In genomic region chr4:337932-338758, GRCh38 we compare ENCODE assay signal across 8 cellular contexts. TPM values are rescaled to one million over a fixed set of nuclear protein-coding genes. Genes with fewer than 3 reads are reported as not detected.
DNase-seq lines count a peak whose midpoint lies in the region; ATAC-seq and TF ChIP-seq lines count a peak whose summit lies in the region.

No MANE protein-coding gene starts in this region.

- H3K4me3 Mint-ChIP-seq in activated CD4-positive, alpha-beta T cell treated with anti-CD3 and anti-CD28 coated beads, Interleukin-2, amount 10 ng/mL, durations not matched to agents 24 days and 14 days: peak overlapping the region; percentile 99

- peak overlapping the region; percentile 76 for H3K9ac ChIP-seq in endocrine pancreas (ENCODE audit: control insufficient read depth, insufficient read depth, low read length)

- H3K27ac Mint-ChIP-seq in activated CD4-positive, alpha-beta T cell treated with anti-CD3 and anti-CD28 coated beads, Interleukin-2, amount 10 ng/mL, durations not matched to agents 24 days and 14 days: peak overlapping the region; percentile 100

- peaks cover 27% of the 10 kb centered on the region for H3K9me3 Mint-ChIP-seq in activated CD4-positive, alpha-beta T cell treated with anti-CD3 and anti-CD28 coated beads, Interleukin-2, amount 10 ng/mL, durations not matched to agents 24 days and 14 days

- TF ChIP-seq CTCF in AG04449 (IDR thresholded peaks at IDR 0.05; ENCODE audit: insufficient read depth, low read length, missing control alignments): no peak

- H3K36me3 Mint-ChIP-seq in activated CD4-positive, alpha-beta T cell treated with anti-CD3 and anti-CD28 coated beads, Interleukin-2, amount 10 ng/mL, durations not matched to agents 24 days and 14 days (ENCODE audit: low read depth): peaks cover 61% of the 10 kb centered on the region

- peaks cover 2% of the 10 kb centered on the region for H3K27me3 Mint-ChIP-seq in activated CD4-positive, alpha-beta T cell treated with anti-CD3 and anti-CD28 coated beads, Interleukin-2, amount 10 ng/mL, durations not matched to agents 24 days and 14 days

- DNase-seq in AG04449 (ENCODE audit: low read depth, low spot score): no peak
- DNase-seq in activated CD4-positive, alpha-beta T cell treated with anti-CD3 and anti-CD28 coated beads, Interleukin-2, amount 10 ng/mL, durations not matched to agents 24 days and 14 days: peak; percentile 85
- peak in 4 of 6 experiments; percentile 36 to 77 (median 58) for DNase-seq in stimulated activated naive CD4-positive, alpha-beta T cell (lab: John Stamatoyannopoulos, UW)
- no peak for DNase-seq in NCI-H2081 treated with DMSO at 0.1 percent for 48 hours (lab: John Stamatoyannopoulos, UW)

- POLR2A ChIA-PET in AG04449 (lab: Yijun Ruan, JAX): interaction anchor here (0.7 to 1.7 kb wide), 2 partner anchors 12 to 136 kb away, joined by 3 to 4 read pairs; no protein-coding TSS in a partner anchor

- peak overlapping the region; percentile 91 for H3K27ac ChIP-seq in muscle layer of duodenum (ENCODE audit: low read length)

- H3K36me3 ChIP-seq in endocrine pancreas (ENCODE audit: control insufficient read depth, insufficient read depth, low read length) (no peaks in the 10 kb centered on the region), muscle layer of duodenum (ENCODE audit: control insufficient read depth in 1 of 2, insufficient read depth in 2 of 2, low read length in 2 of 2) (no peaks in the 10 kb centered on the region)

- ATAC-seq in GM19025 (IDR thresholded peaks at IDR 0.05; ENCODE audit: low read depth, unreplicated experiment) (peak; percentile 28), HG03378 (IDR thresholded peaks at IDR 0.05; ENCODE audit: unreplicated experiment) (peak; percentile 23)

- H3K9me3 ChIP-seq in endocrine pancreas (ENCODE audit: control insufficient read depth, low read length): no peaks in the 10 kb centered on the region
- H3K9me3 ChIP-seq in muscle layer of duodenum (ENCODE audit: control insufficient read depth in 1 of 2, low read length in 2 of 2): peaks cover 0 to 18% of the 10 kb centered on the region in 2 donors

- H3K4me3 ChIP-seq in AG04449 (ENCODE audit: low read depth, low read length) (peak overlapping the region; percentile 87), endocrine pancreas (ENCODE audit: control insufficient read depth, insufficient read depth, low read length) (no peak overlapping the region), muscle layer of duodenum (ENCODE audit: low read depth in 1 of 2, low read length in 2 of 2) (peak overlapping the region; percentile 83 to 92)

- H3K27me3 ChIP-seq in endocrine pancreas (ENCODE audit: control insufficient read depth, insufficient read depth, low read length) (no peaks in the 10 kb centered on the region), muscle layer of duodenum (ENCODE audit: low read depth, low read length) (no peaks in the 10 kb centered on the region)

- intact Hi-C loops in activated CD4-positive, alpha-beta T cell treated with anti-CD3 and anti-CD28 coated beads, Interleukin-2, amount 10 ng/mL, durations not matched to agents 24 days and 14 days (cut with micrococcal nuclease): loop anchor here (1.0 to 5.0 kb wide), 8 partner anchors 96 to 909 kb away; partner anchors contain the start of genes ATP5ME, CTBP1, MYL5 and PIGG

- CTCF ChIA-PET in AG04449 (lab: Yijun Ruan, JAX): no interaction called here

- H3K4me1 ChIP-seq in endocrine pancreas (ENCODE audit: control insufficient read depth, insufficient read depth, low read length) (no peaks in the 10 kb centered on the region), muscle layer of duodenum (ENCODE audit: control insufficient read depth in 1 of 2, insufficient read depth in 2 of 2, low read length in 2 of 2) (peaks cover 3 to 18% of the 10 kb centered on the region in 2 donors)

- peaks cover 14% of the 10 kb centered on the region for H3K4me1 Mint-ChIP-seq in activated CD4-positive, alpha-beta T cell treated with anti-CD3 and anti-CD28 coated beads, Interleukin-2, amount 10 ng/mL, durations not matched to agents 24 days and 14 days

RNA-seq across cellular contexts. Expression of gene ZNF141, which starts 0.5 kb away (rescaled TPM):
- 25.4 and 27.0 TPM in 2 replicates for total RNA-seq in activated CD4-positive, alpha-beta T cell treated with anti-CD3 and anti-CD28 coated beads, Interleukin-2, amount 10 ng/mL, durations not matched to agents 24 days and 14 days

RNA-seq across cellular contexts. Expression of gene ZNF732, which starts 32.9 kb away (rescaled TPM):
- not detected in 2 replicates for total RNA-seq in activated CD4-positive, alpha-beta T cell treated with anti-CD3 and anti-CD28 coated beads, Interleukin-2, amount 10 ng/mL, durations not matched to agents 24 days and 14 days

Comparison
In these comparisons a context has a peak if more than half of its experiments do, and no peak if none do; other contexts are left out.
1. DNase-seq: peak in activated CD4-positive, alpha-beta T cell treated with anti-CD3 and anti-CD28 coated beads, Interleukin-2, amount 10 ng/mL, durations not matched to agents 24 days and 14 days (single experiment) and stimulated activated naive CD4-positive, alpha-beta T cell (4 of 6); none in AG04449 (single experiment) and NCI-H2081 treated with DMSO at 0.1 percent for 48 hours (single experiment).